In genomic region chr20:21096321-21097043, GRCh38 we compare ENCODE assay signal across 10 cellular contexts. TPM values are rescaled to one million over a fixed set of nuclear protein-coding genes. Genes with fewer than 3 reads are reported as not detected.
DNase-seq lines count a peak whose midpoint lies in the region; ATAC-seq, FAIRE-seq and TF ChIP-seq lines count a peak whose summit lies in the region.
"Had no signal": no experiment of that assay in that cellular context is flagged by ENCODE, and none has a peak within 500 bp of the region (broad histone marks: within the 10 kb centered on the region; RNA-seq: fewer than 3 reads in every experiment).

No MANE protein-coding gene starts in this region.

- H3K4me3 ChIP-seq in RWPE2 (ENCODE audit: severe bottlenecking) (no peak overlapping the region), testis (no peak overlapping the region)
- H3K4me3 ChIP-seq: lung had no signal

- no peaks in the 10 kb centered on the region for H3K9me3 ChIP-seq in RWPE2 (ENCODE audit: severe bottlenecking)
- H3K9me3 ChIP-seq in testis = no peaks in the 10 kb centered on the region

- ATAC-seq in HG03521 (IDR thresholded peaks at IDR 0.05; ENCODE audit: unreplicated experiment) (peak; percentile 57), RWPE2 (ENCODE audit: low read depth) (peak; percentile 62; the same call in 2 of the 3 replicates), GM18505 (IDR thresholded peaks at IDR 0.05; ENCODE audit: unreplicated experiment) (no peak), HG03025 (IDR thresholded peaks at IDR 0.05; ENCODE audit: low FRiP score, unreplicated experiment) (no peak), HG03108 (IDR thresholded peaks at IDR 0.05; ENCODE audit: unreplicated experiment) (no peak)

- DNase-seq in GM12892 (ENCODE audit: insufficient read length) (no peak), RWPE2 (ENCODE audit: low spot score) (no peak), kidney tubule cell (ENCODE audit: low spot score) (peak; percentile 39), testis (no peak)
- DNase-seq: activated T-cell treated with anti-CD3 and anti-CD28 coated beads, Interleukin-2, amount 50 U/mL, for 4 hours had no signal

- H3K27ac ChIP-seq in RWPE2 (ENCODE audit: poor library complexity, severe bottlenecking) = no peak overlapping the region
- H3K27ac ChIP-seq in testis = no peak overlapping the region

- H3K4me1 ChIP-seq in RWPE2 (ENCODE audit: insufficient read depth, poor library complexity, severe bottlenecking) (peaks cover 4% of the 10 kb centered on the region), testis (peaks cover 5% of the 10 kb centered on the region)

- TF ChIP-seq POLR2A in GM12892 (IDR thresholded peaks at IDR 0.05; ENCODE audit: low read depth, low read length) (no peak), GM18505 (IDR thresholded peaks at IDR 0.05; ENCODE audit: borderline replicate concordance, extremely low read depth, insufficient read depth, insufficient read length) (no peak), testis (IDR thresholded peaks at IDR 0.05) (no peak)

- FAIRE-seq in GM12892 (lab: Jason Lieb, UNC) = peak; percentile 53

- intact Hi-C loops in testis (cut with DNase I; ENCODE audit: low total_unique reads) = no loop called here

- H3K27me3 ChIP-seq in RWPE2 (ENCODE audit: insufficient read depth, poor library complexity, severe bottlenecking) (peaks cover 74% of the 10 kb centered on the region), testis (no peaks in the 10 kb centered on the region)

- no peak for TF ChIP-seq CTCF in RWPE2 (IDR thresholded peaks at IDR 0.05; ENCODE audit: poor library complexity, severe bottlenecking)
- TF ChIP-seq CTCF in testis (IDR thresholded peaks at IDR 0.05) = no peak

- H3K36me3 ChIP-seq in RWPE2 (ENCODE audit: low read depth) (no peaks in the 10 kb centered on the region), testis (ENCODE audit: low read depth, missing control alignments) (no peaks in the 10 kb centered on the region)

- WGBS in testis, 2 donors = 42 to 44% methylated on average over 10 of the region's 10 CpGs

RNA-seq across cellular contexts. Expression of gene LINC00237, which starts 9.7 kb away (rescaled TPM):
- not detected for polyA plus RNA-seq in GM12892 (2012; ENCODE audit: missing spikeins)
- total RNA-seq in testis = not detected
- not detected for polyA plus RNA-seq in testis (ENCODE audit: insufficient read depth, low read depth, low replicate concordance)
- total RNA-seq: activated T-cell treated with anti-CD3 and anti-CD28 coated beads, Interleukin-2, amount 50 U/mL, for 4 hours; lung had no signal

RNA-seq across cellular contexts. Expression of gene KIZ, which starts 29.4 kb away (rescaled TPM):
- 8.9 TPM for polyA plus RNA-seq in GM12892 (2012; ENCODE audit: missing spikeins)
- 10 to 100 TPM; 73.3 to 76.7 TPM for total RNA-seq in testis
- 41.4 TPM for polyA plus RNA-seq in testis (ENCODE audit: insufficient read depth, low read depth, low replicate concordance)

Comparison
In these comparisons a context has a peak if more than half of its experiments do, and no peak if none do; other contexts are left out.
1. ATAC-seq: peak in HG03521 (single experiment) and RWPE2 (single experiment); none in GM18505 (single experiment), HG03025 (single experiment) and HG03108 (single experiment).